Comparison of ENCODE assay signal across 1 cellular context in genomic region chr22:40982482-40983385, GRCh38.
TF ChIP-seq lines count a peak whose summit lies in the region.

No MANE protein-coding gene starts in this region.

TF ChIP-seq in K562, 482 proteins besides CTCF, POLR2A, EP300 and RAD21 (continued from another document):
- TF ChIP-seq ZNF280B (CRISPR knock-in tag; IDR thresholded peaks at IDR 0.05): no peak
- TF ChIP-seq ZKSCAN1 (IDR thresholded peaks at IDR 0.05; ENCODE audit: low read depth, low read length): 0 out of 2 replicates have a peak, but pooled peaks have one; percentile 38
TF ChIP-seq in K562: peak in this region for 1.
